ENCODE assay signal across 13 cellular contexts in the genomic region with DNA sequence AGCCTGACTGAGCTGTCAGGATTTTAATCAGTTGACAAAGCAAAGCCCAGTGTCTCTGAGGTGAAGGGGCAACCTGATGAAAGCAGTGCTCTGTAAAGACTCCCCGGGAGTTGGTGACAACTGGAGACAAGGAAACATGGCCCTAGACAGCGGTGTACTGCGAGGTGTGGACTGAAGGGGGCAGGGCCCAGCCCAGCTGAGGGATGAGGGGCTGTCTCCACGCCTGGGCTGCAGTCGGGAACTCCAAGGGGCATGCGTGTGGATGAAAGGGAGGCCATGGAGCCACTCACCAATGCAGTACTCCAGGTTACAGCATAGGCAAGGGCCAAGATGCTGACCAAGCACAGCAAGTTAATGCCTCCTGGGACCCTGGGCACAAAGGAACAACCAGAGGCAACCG.
"Had no signal": no experiment of that assay in that cellular context is flagged by ENCODE, and none has a peak within 500 bp of the region (broad histone marks: within the 10 kb centered on the region; RNA-seq: fewer than 3 reads in every experiment).

No MANE protein-coding gene starts in this region.

- H3K4me3 Mint-ChIP-seq: activated T-cell treated with anti-CD3 and anti-CD28 coated beads, Interleukin-2, amount 50 U/mL, for 4 hours; immature natural killer cell; natural killer cell treated with Interleukin-12 subunit alpha and Interleukin-12 subunit beta and Interleukin-15 and Interleukin-18, amount 100 ng/mL, for 72 hours; stimulated activated naive CD8-positive, alpha-beta T cell treated with anti-CD3 and anti-CD28 coated beads, Interleukin-15, Interleukin-2, amounts not matched to agents 100 ng/mL and 50 ng/mL, for 24 hours had no signal

- H3K27me3 Mint-ChIP-seq: natural killer cell treated with Interleukin-12 subunit alpha and Interleukin-12 subunit beta and Interleukin-15 and Interleukin-18, amount 100 ng/mL, for 72 hours; stimulated activated naive CD8-positive, alpha-beta T cell treated with anti-CD3 and anti-CD28 coated beads, Interleukin-15, Interleukin-2, amounts not matched to agents 100 ng/mL and 50 ng/mL, for 24 hours had no signal

- H3K9me3 Mint-ChIP-seq: activated T-cell treated with anti-CD3 and anti-CD28 coated beads, Interleukin-2, amount 50 U/mL, for 4 hours; immature natural killer cell; natural killer cell treated with Interleukin-12 subunit alpha and Interleukin-12 subunit beta and Interleukin-15 and Interleukin-18, amount 100 ng/mL, for 72 hours; stimulated activated naive CD8-positive, alpha-beta T cell treated with anti-CD3 and anti-CD28 coated beads, Interleukin-15, Interleukin-2, amounts not matched to agents 100 ng/mL and 50 ng/mL, for 24 hours had no signal

- DNase-seq: activated CD4-positive, alpha-beta T cell treated with anti-CD3 and anti-CD28 coated beads, Interleukin-2, amount 50 U/mL, for 1 hour; activated CD4-positive, CD25-positive, alpha-beta regulatory T cell; activated gamma-delta T cell; activated T-cell treated with anti-CD3 and anti-CD28 coated beads, Interleukin-2, amount 50 U/mL, for 4 hours; central memory CD4-positive, alpha-beta T cell; immature natural killer cell; left colon; stimulated activated CD4-positive, alpha-beta T cell treated with anti-CD3 and anti-CD28 coated beads, Interleukin-4, amount 100 ng/mL, for 1 hour; stimulated activated CD8-positive, alpha-beta memory T cell treated with anti-CD3 and anti-CD28 coated beads, Interleukin-4, amount 100 ng/mL, for 48 hours had no signal

- H3K4me1 ChIP-seq: esophagus muscularis mucosa had no signal

- ATAC-seq: activated T-cell treated with anti-CD3 and anti-CD28 coated beads, Interleukin-2, amount 50 U/mL, for 4 hours; left colon; natural killer cell treated with Interleukin-12 subunit alpha and Interleukin-12 subunit beta and Interleukin-15 and Interleukin-18, amount 100 ng/mL, for 72 hours; SK-N-SH treated with all-trans-retinoic acid at 6 μM for 48 hours had no signal

- H3K4me3 ChIP-seq: esophagus muscularis mucosa had no signal

- H3K27ac Mint-ChIP-seq: natural killer cell treated with Interleukin-12 subunit alpha and Interleukin-12 subunit beta and Interleukin-15 and Interleukin-18, amount 100 ng/mL, for 72 hours had no signal

- H3K27me3 ChIP-seq: esophagus muscularis mucosa had no signal

- H3K9me3 ChIP-seq: esophagus muscularis mucosa had no signal

- H3K27ac ChIP-seq: esophagus muscularis mucosa had no signal
